ENCODE assay signal across 17 cellular contexts in genomic region chr2:74602553-74603281, GRCh38. TPM values are rescaled to one million over a fixed set of nuclear protein-coding genes. Genes with fewer than 3 reads are reported as not detected.
DNase-seq lines count a peak whose midpoint lies in the region; ATAC-seq and TF ChIP-seq lines count a peak whose summit lies in the region.
"Had no signal": no experiment of that assay in that cellular context is flagged by ENCODE, and none has a peak within 500 bp of the region (broad histone marks: within the 10 kb centered on the region; RNA-seq: fewer than 3 reads in every experiment).

No MANE protein-coding gene starts in this region.

- TF ChIP-seq POLR2A in IMR-90 (IDR thresholded peaks at IDR 0.05; ENCODE audit: low read depth, low read length): no peak
- TF ChIP-seq POLR2A in gastroesophageal sphincter (IDR thresholded peaks at IDR 0.05): no peak

- H2BK120ac ChIP-seq in IMR-90 (ENCODE audit: low read depth, low read length): no peak overlapping the region

- H4K5ac ChIP-seq in IMR-90 (ENCODE audit: low read depth, low read length): no peak overlapping the region

- H2AFZ ChIP-seq in IMR-90 (replicated peaks; ENCODE audit: low read length, poor library complexity): no peak overlapping the region
- no peak overlapping the region for H2AFZ ChIP-seq in mammary epithelial cell (ENCODE audit: low read depth, low read length)

- H2BK15ac ChIP-seq in IMR-90 (ENCODE audit: low read depth, low read length): no peak overlapping the region

- POLR2A ChIA-PET in IMR-90 (lab: Charles Lee; ENCODE audit: unreplicated experiment): interaction anchor here (0.6 kb wide), 1 partner anchor 69 kb away, joined by 3 read pairs; no protein-coding TSS in a partner anchor

- H3K9me1 ChIP-seq in IMR-90 (ENCODE audit: insufficient read depth, low read length): no peaks in the 10 kb centered on the region

- H3K27ac ChIP-seq in IMR-90 (ENCODE audit: insufficient read depth, low read length) (no peak overlapping the region), mammary epithelial cell (ENCODE audit: insufficient read depth, low read depth, low read length) (no peak overlapping the region), left lung (no peak overlapping the region), gastroesophageal sphincter (no peak overlapping the region)
- H3K27ac ChIP-seq: right lobe of liver, SJCRH30 had no signal

- in situ Hi-C loops in IMR-90 (cut with MboI; ENCODE audit: low sequenced_read_pairs) (no loop called here), mammary epithelial cell (cut with MboI; ENCODE audit: low sequenced_read_pairs in 2 of 2) (no loop called here)

- TF ChIP-seq CTCF in IMR-90 (conservative IDR thresholded peaks at IDR 0.05; ENCODE audit: low read depth, low read length) (no peak), mammary epithelial cell (conservative IDR thresholded peaks at IDR 0.05 in 1 of 2, IDR thresholded peaks at IDR 0.05 in 1 of 2; ENCODE audit: extremely low read depth in 1 of 2, insufficient read depth in 1 of 2, low read depth in 1 of 2, low read length in 2 of 2) (no peak), left lung (IDR thresholded peaks at IDR 0.05) (no peak), gastroesophageal sphincter (IDR thresholded peaks at IDR 0.05) (no peak)

- H2AK9ac ChIP-seq in IMR-90 (replicated peaks; ENCODE audit: low read depth, low read length, poor library complexity): no peak overlapping the region

- H3K79me2 ChIP-seq in mammary epithelial cell (ENCODE audit: insufficient read depth, low read length): no peaks in the 10 kb centered on the region

- no peak overlapping the region for H3K4ac ChIP-seq in IMR-90 (ENCODE audit: low read depth, low read length)

- H3K23ac ChIP-seq in IMR-90 (ENCODE audit: low read depth, low read length): no peak overlapping the region

- no peak for TF ChIP-seq EP300 in gastroesophageal sphincter (IDR thresholded peaks at IDR 0.05)

- H3K4me1 ChIP-seq in IMR-90 (ENCODE audit: control insufficient read depth, insufficient read depth, low read length): no peaks in the 10 kb centered on the region
- peaks cover 8% of the 10 kb centered on the region for H3K4me1 ChIP-seq in mammary epithelial cell (ENCODE audit: insufficient read depth, low read length)
- H3K4me1 ChIP-seq in left lung: no peaks in the 10 kb centered on the region
- no peaks in the 10 kb centered on the region for H3K4me1 ChIP-seq in gastroesophageal sphincter
- H3K4me1 ChIP-seq: right lobe of liver, SJCRH30 had no signal

- no peak overlapping the region for H3K14ac ChIP-seq in IMR-90 (replicated peaks; ENCODE audit: low read depth, low read length)

- H3K9ac ChIP-seq in IMR-90 (ENCODE audit: low read depth, low read length) (no peak overlapping the region), mammary epithelial cell (ENCODE audit: insufficient read depth, low read length) (no peak overlapping the region)

- no peak for TF ChIP-seq RAD21 in IMR-90 (IDR thresholded peaks at IDR 0.05; ENCODE audit: low read length)

- no peak overlapping the region for H2AK5ac ChIP-seq in IMR-90 (ENCODE audit: low read depth, low read length)

- ATAC-seq in IMR-90 (ENCODE audit: low read depth) (peak; percentile 56; the same call in 1 of the 2 replicates), left lung (peak; percentile 52), gastroesophageal sphincter (no peak), GM19328 (IDR thresholded peaks at IDR 0.05; ENCODE audit: unreplicated experiment) (no peak)
- ATAC-seq: left ventricle myocardium superior, right lobe of liver had no signal

- intact Hi-C loops in IMR-90 (cut with micrococcal nuclease) (loop anchor here (5.0 kb wide), 1 partner anchor 35 kb away; no protein-coding TSS in a partner anchor), mammary epithelial cell (cut with micrococcal nuclease) (no loop called here), left lung (cut with DNase I) (no loop called here)

- BruUV-seq in IMR-90 (replicated peaks; lab: Mats Ljungman, UMichigan) (no TSS peak), mammary epithelial cell (replicated peaks; lab: Mats Ljungman, UMichigan) (no TSS peak)

- H4K20me1 ChIP-seq in IMR-90 (ENCODE audit: insufficient read depth, low read length) (no peaks in the 10 kb centered on the region), mammary epithelial cell (ENCODE audit: insufficient read depth, low read length) (no peaks in the 10 kb centered on the region)

- WGBS in IMR-90 (ENCODE audit: extremely low coverage in 2 of 2, insufficient read length in 1 of 2), 2 experiments: no CpG with 5 or more reads among the region's 1 CpG
- 0% methylated on average over 1 of the region's 1 CpG for WGBS in mammary epithelial cell (ENCODE audit: low coverage, missing lambda C conversion rate)
- WGBS in gastroesophageal sphincter (ENCODE audit: low coverage in 1 of 2), 2 donors: 30 to 50% methylated on average over 1 of the region's 1 CpG

- H3K9me3 ChIP-seq in IMR-90 (ENCODE audit: control insufficient read depth, insufficient read depth, low read length) (0 out of 2 replicates have a peak, but pooled peaks cover 2% of the 10 kb centered on the region), mammary epithelial cell (replicated peaks; ENCODE audit: insufficient read depth, low read length) (no peaks in the 10 kb centered on the region), left lung (no peaks in the 10 kb centered on the region), gastroesophageal sphincter (no peaks in the 10 kb centered on the region)
- H3K9me3 ChIP-seq: right lobe of liver, SJCRH30 had no signal

- H3K27me3 ChIP-seq in IMR-90 (ENCODE audit: control insufficient read depth, insufficient read depth, low read length) (peaks cover 21% of the 10 kb centered on the region), mammary epithelial cell (ENCODE audit: insufficient read depth, low read length) (no peaks in the 10 kb centered on the region), left lung (peaks cover 5 to 49% of the 10 kb centered on the region in 2 donors), gastroesophageal sphincter (peaks cover 69% of the 10 kb centered on the region)
- H3K27me3 ChIP-seq: right lobe of liver had no signal

- no peak overlapping the region for H3K18ac ChIP-seq in IMR-90 (ENCODE audit: low read depth, low read length)

- CTCF ChIA-PET in IMR-90 (lab: Yijun Ruan, JAX) (no interaction called here), mammary epithelial cell (lab: Charles Lee; ENCODE audit: low non-redundant PET) (no interaction called here)

- H3K36me3 ChIP-seq in IMR-90 (ENCODE audit: control insufficient read depth, insufficient read depth, low read length) (no peaks in the 10 kb centered on the region), mammary epithelial cell (ENCODE audit: insufficient read depth, low read length) (no peaks in the 10 kb centered on the region), left lung (no peaks in the 10 kb centered on the region), gastroesophageal sphincter (no peaks in the 10 kb centered on the region)
- H3K36me3 ChIP-seq: right lobe of liver, SJCRH30 had no signal

- H3K79me1 ChIP-seq in IMR-90 (ENCODE audit: low read depth in 1 of 2, low read length in 2 of 2): no peaks in the 10 kb centered on the region

- H2BK20ac ChIP-seq in IMR-90 (ENCODE audit: low read depth, low read length): no peak overlapping the region

- dilution Hi-C loops in IMR-90 (cut with HindIII; ENCODE audit: low sequenced_read_pairs, unreplicated experiment): no loop called here
- dilution Hi-C loops in mammary epithelial cell (cut with HindIII; ENCODE audit: low sequenced_read_pairs): no loop called here

- H3K4me2 ChIP-seq in IMR-90 (ENCODE audit: low read depth, low read length) (no peak overlapping the region), mammary epithelial cell (ENCODE audit: insufficient read depth, low read depth, low read length) (peak overlapping the region; percentile 37)

- no peak overlapping the region for H4K91ac ChIP-seq in IMR-90 (ENCODE audit: insufficient read depth, low read depth, low read length)

- no peak overlapping the region for H2BK5ac ChIP-seq in IMR-90 (ENCODE audit: low read depth, low read length, poor library complexity, severe bottlenecking)

- DNase-seq in EH (ENCODE audit: low read depth) (peak; percentile 75), IMR-90 (peak; percentile 55), mammary epithelial cell (peak; percentile 79), left lung (no peak), NCI-H2107 treated with DMSO at 0.1 percent for 48 hours (lab: John Stamatoyannopoulos, UW; ENCODE audit: unreplicated experiment) (no peak), anterior cingulate cortex (lab: John Stamatoyannopoulos, UW) (no peak)
- DNase-seq: activated CD8-positive, alpha-beta memory T cell treated with anti-CD3 and anti-CD28 coated beads, Interleukin-2, amount 50 U/mL, for 48 hours; CD4-positive, alpha-beta memory T cell; effector CD4-positive, alpha-beta T cell; KBM-7; left ventricle myocardium superior; NCI-H2029; nephron progenitor cell; right lobe of liver; SJCRH30 had no signal

- no peak overlapping the region for H4K8ac ChIP-seq in IMR-90 (ENCODE audit: low read depth in 2 of 2, low read length in 2 of 2)

- H3K56ac ChIP-seq in IMR-90 (ENCODE audit: extremely low read depth, insufficient read depth, low read length): no peak overlapping the region

- H3K4me3 ChIP-seq in IMR-90 (ENCODE audit: insufficient read depth, low read depth, low read length) (no peak overlapping the region), mammary epithelial cell (replicated peaks in 1 of 3; ENCODE audit: insufficient read depth in 1 of 3, low read depth in 2 of 3, low read length in 3 of 3) (no peak overlapping the region), left lung (no peak overlapping the region), gastroesophageal sphincter (no peak overlapping the region)
- H3K4me3 ChIP-seq: right lobe of liver, SJCRH30 had no signal

RNA-seq across cellular contexts. Expression of gene M1AP, which starts 45.4 kb away (rescaled TPM):
- not detected in 2 replicates for total RNA-seq in IMR-90 (2012; rRNA removed)
- 0.03 TPM in 1 of 2 replicates, not detected in the other for polyA plus RNA-seq in IMR-90 (2012; rRNA removed)
- polyA plus RNA-seq in IMR-90 (2012; cell fraction: cytosol; rRNA removed): 0.01 TPM in 1 of 2 replicates, not detected in the other
- 0.10 and 0.11 TPM in 2 replicates for polyA plus RNA-seq in IMR-90 (2012; cell fraction: nucleus; rRNA removed; ENCODE audit: low replicate concordance)
- total RNA-seq in mammary epithelial cell: under 1 TPM; 0.67 to 0.94 TPM
- 0.58 TPM for polyA plus RNA-seq in mammary epithelial cell
- polyA minus RNA-seq in mammary epithelial cell: not detected
- 1 to 10 TPM in 1 of 2 donors, under 1 TPM in 1; 0.47 to 1.1 TPM for total RNA-seq in left lung
- under 1 TPM in 1 of 4 donors, not detected in 3; 0.81 TPM for total RNA-seq in gastroesophageal sphincter
- total RNA-seq: CD4-positive, alpha-beta memory T cell; left ventricle myocardium superior; right lobe of liver; SJCRH30 had no signal

RNA-seq across cellular contexts. Expression of gene DOK1, which starts 48.2 kb away (rescaled TPM):
- total RNA-seq in IMR-90 (2012; rRNA removed) (12.2 and 15.4 TPM in 2 replicates), mammary epithelial cell (1 to 10 TPM; 3.1 to 6.5 TPM), left lung (10 to 100 TPM; 26.7 to 35.2 TPM), gastroesophageal sphincter (10 to 100 TPM; 16.3 to 28.8 (median 19.5) TPM)
- polyA plus RNA-seq in IMR-90 (2012; rRNA removed) (17.5 and 17.6 TPM in 2 replicates), mammary epithelial cell (4.9 TPM)
- 22.6 and 23.7 TPM in 2 replicates for polyA plus RNA-seq in IMR-90 (2012; cell fraction: cytosol; rRNA removed)
- 13.0 and 33.0 TPM in 2 replicates for polyA plus RNA-seq in IMR-90 (2012; cell fraction: nucleus; rRNA removed; ENCODE audit: low replicate concordance)
- not detected for polyA minus RNA-seq in mammary epithelial cell

RNA-seq across cellular contexts. Expression of gene LOXL3, which starts 49.0 kb away (rescaled TPM):
- total RNA-seq in IMR-90 (2012; rRNA removed) (14.2 and 17.9 TPM in 2 replicates), mammary epithelial cell (under 1 TPM; 0.83 to 0.87 TPM), left lung (10 to 100 TPM; 10.8 to 12.2 TPM), gastroesophageal sphincter (10 to 100 TPM in 1 of 4 donors, 1 to 10 TPM in 3; 7.2 to 13.2 (median 8.6) TPM)
- polyA plus RNA-seq in IMR-90 (2012; rRNA removed) (21.8 and 23.4 TPM in 2 replicates), mammary epithelial cell (2.2 TPM)
- 11.7 and 22.0 TPM in 2 replicates for polyA plus RNA-seq in IMR-90 (2012; cell fraction: cytosol; rRNA removed)
- 63.1 and 92.0 TPM in 2 replicates for polyA plus RNA-seq in IMR-90 (2012; cell fraction: nucleus; rRNA removed; ENCODE audit: low replicate concordance)
- 0.21 TPM for polyA minus RNA-seq in mammary epithelial cell
- polyA plus RNA-seq: CD4-positive, alpha-beta memory T cell had no signal

RNA-seq across cellular contexts. Expression of gene SEMA4F, which starts 51.3 kb away (rescaled TPM):
- 3.6 and 4.7 TPM in 2 replicates for total RNA-seq in IMR-90 (2012; rRNA removed)
- 7.5 and 7.8 TPM in 2 replicates for polyA plus RNA-seq in IMR-90 (2012; rRNA removed)
- 7.5 and 9.1 TPM in 2 replicates for polyA plus RNA-seq in IMR-90 (2012; cell fraction: cytosol; rRNA removed)
- 9.6 and 10.6 TPM in 2 replicates for polyA plus RNA-seq in IMR-90 (2012; cell fraction: nucleus; rRNA removed; ENCODE audit: low replicate concordance)
- total RNA-seq in mammary epithelial cell: 10 to 100 TPM; 15.3 to 17.6 TPM
- polyA plus RNA-seq in mammary epithelial cell: 11.6 TPM
- 36.8 TPM for polyA minus RNA-seq in mammary epithelial cell
- 10 to 100 TPM in 1 of 2 donors, 1 to 10 TPM in 1; 9.3 to 23.8 TPM for total RNA-seq in left lung
- 10 to 100 TPM in 1 of 4 donors, 1 to 10 TPM in 3; 2.7 to 11.5 (median 3.6) TPM for total RNA-seq in gastroesophageal sphincter

Comparison
In these comparisons a context has a peak if more than half of its experiments do, and no peak if none do; other contexts are left out.
1. DNase-seq: peak in EH (single experiment), IMR-90 (single experiment) and mammary epithelial cell (single experiment); none in left lung (0 of 2), NCI-H2107 treated with DMSO at 0.1 percent for 48 hours (single experiment) and anterior cingulate cortex (0 of 58).
2. ATAC-seq: peak in IMR-90 (single experiment) and left lung (single experiment); none in gastroesophageal sphincter (single experiment) and GM19328 (single experiment).